Comparison of ENCODE assay signal across 10 cellular contexts in genomic region chr21:39048064-39048463, GRCh38.
DNase-seq lines count a peak whose midpoint lies in the region; ATAC-seq and TF ChIP-seq lines count a peak whose summit lies in the region.
"Had no signal": no experiment of that assay in that cellular context is flagged by ENCODE, and none has a peak within 500 bp of the region (broad histone marks: within the 10 kb centered on the region; RNA-seq: fewer than 3 reads in every experiment).

No MANE protein-coding gene starts in this region.

- intact Hi-C loops in left colon (cut with DNase I, micrococcal nuclease), result no loop called here

- H3K36me3 ChIP-seq in MG63, result no peaks in the 10 kb centered on the region

- TF ChIP-seq CTCF in coronary artery (IDR thresholded peaks at IDR 0.05), result no peak

- H3K4me3 ChIP-seq in MG63, result no peak overlapping the region
- no peak overlapping the region for H3K4me3 ChIP-seq in coronary artery

- no peaks in the 10 kb centered on the region for H3K9me3 ChIP-seq in MG63

- ATAC-seq in left colon, result peak; percentile 95
- no peak for ATAC-seq in GM19463 (IDR thresholded peaks at IDR 0.05; ENCODE audit: unreplicated experiment)
- ATAC-seq in GM21526 (IDR thresholded peaks at IDR 0.05; ENCODE audit: low FRiP score, unreplicated experiment), result no peak

- in situ Hi-C loops in Caki2 (cut with HindIII; ENCODE audit: low pct_unique_long_range_greater_than_20kb, low sequenced_read_pairs), result no loop called here

- DNase-seq in Caki2 (ENCODE audit: low read depth), result peak; percentile 76
- peak; percentile 40 for DNase-seq in MG63
- peak; percentile 58 for DNase-seq in coronary artery (ENCODE audit: low spot score)
- DNase-seq in left colon, result peak; percentile 41 to 59
- no peak for DNase-seq in activated CD4-positive, alpha-beta T cell treated with anti-CD3 and anti-CD28 coated beads for 4 hours
- DNase-seq in pons (ENCODE audit: low spot score), result no peak
- DNase-seq: activated gamma-delta T cell, retina had no signal

- H3K27me3 ChIP-seq in MG63, result no peaks in the 10 kb centered on the region

- no peak overlapping the region for H3K27ac ChIP-seq in coronary artery

Comparison
In these comparisons a context has a peak if more than half of its experiments do, and no peak if none do; other contexts are left out.
1. DNase-seq: peak in Caki2 (single experiment), MG63 (single experiment), coronary artery (single experiment) and left colon (2 of 2); none in activated CD4-positive, alpha-beta T cell treated with anti-CD3 and anti-CD28 coated beads for 4 hours (0 of 2) and pons (single experiment).